Comparison of ENCODE assay signal across 16 cellular contexts in genomic region chr2:225570000-225570399, GRCh38.
DNase-seq lines count a peak whose midpoint lies in the region; ATAC-seq and TF ChIP-seq lines count a peak whose summit lies in the region.
"Had no signal": no experiment of that assay in that cellular context is flagged by ENCODE, and none has a peak within 500 bp of the region (broad histone marks: within the 10 kb centered on the region; RNA-seq: fewer than 3 reads in every experiment).

No MANE protein-coding gene starts in this region.

- peaks cover 12% of the 10 kb centered on the region for H3K27me3 Mint-ChIP-seq in T-helper 17 cell

- H3K36me3 Mint-ChIP-seq in T-helper 17 cell (ENCODE audit: low read depth) = no peaks in the 10 kb centered on the region
- H3K36me3 Mint-ChIP-seq: CD14-positive monocyte; CD4-positive, alpha-beta memory T cell had no signal

- DNase-seq in SK-MEL-5 (ENCODE audit: low read depth, low spot score) (peak; percentile 17), choroid plexus epithelial cell (ENCODE audit: low read depth) (peak; percentile 31), left lung (no peak), superior temporal gyrus (ENCODE audit: extremely low spot score) (peak; percentile 39), NCI-H1417 treated with DMSO at 0.1 percent for 48 hours (lab: John Stamatoyannopoulos, UW) (no peak), T-helper 17 cell (no peak), tibial artery (no peak)
- DNase-seq: 8988T; CD4-positive, alpha-beta memory T cell; DMS153; DND-41; EL; H9 had no signal

- H3K4me3 ChIP-seq in choroid plexus epithelial cell (ENCODE audit: low read depth, low read length) (no peak overlapping the region), left lung (no peak overlapping the region), tibial artery (no peak overlapping the region)
- H3K4me3 ChIP-seq: BLaER1 had no signal

- no peak overlapping the region for H3K4me3 Mint-ChIP-seq in T-helper 17 cell
- H3K4me3 Mint-ChIP-seq: CD14-positive monocyte; CD4-positive, alpha-beta memory T cell; H9 had no signal

- no peaks in the 10 kb centered on the region for H3K4me1 Mint-ChIP-seq in T-helper 17 cell
- H3K4me1 Mint-ChIP-seq: CD14-positive monocyte; CD4-positive, alpha-beta memory T cell had no signal

- TF ChIP-seq CTCF in choroid plexus epithelial cell (conservative IDR thresholded peaks at IDR 0.05; ENCODE audit: low read depth, low read length) (no peak), left lung (IDR thresholded peaks at IDR 0.05) (no peak), tibial artery (IDR thresholded peaks at IDR 0.05) (no peak)

- H3K27ac ChIP-seq in left lung (no peak overlapping the region), tibial artery (no peak overlapping the region)
- H3K27ac ChIP-seq: BLaER1, HL-60 had no signal

- peaks cover 0 to 8% of the 10 kb centered on the region in 2 donors for H3K9me3 ChIP-seq in left lung
- H3K9me3 ChIP-seq in T-helper 17 cell (ENCODE audit: control insufficient read depth, low read length, poor library complexity, severe bottlenecking) = no peaks in the 10 kb centered on the region
- no peaks in the 10 kb centered on the region for H3K9me3 ChIP-seq in tibial artery

- ATAC-seq in left lung (peak; percentile 60), T-helper 17 cell (no peak)

- intact Hi-C loops in left lung (cut with DNase I) = no loop called here
- intact Hi-C loops in tibial artery (cut with DNase I; ENCODE audit: low total_unique reads) = no loop called here

- H3K27me3 ChIP-seq in left lung (no peaks in the 10 kb centered on the region), tibial artery (no peaks in the 10 kb centered on the region)
- H3K27me3 ChIP-seq: BLaER1 had no signal

- in situ Hi-C loops in SK-MEL-5 (cut with HindIII; ENCODE audit: low pct_unique_long_range_greater_than_20kb, low sequenced_read_pairs) = no loop called here

- no peaks in the 10 kb centered on the region for H3K36me3 ChIP-seq in left lung
- no peaks in the 10 kb centered on the region for H3K36me3 ChIP-seq in tibial artery
- H3K36me3 ChIP-seq: BLaER1 had no signal

- H3K27ac Mint-ChIP-seq in T-helper 17 cell = no peak overlapping the region
- H3K27ac Mint-ChIP-seq: CD14-positive monocyte; CD4-positive, alpha-beta memory T cell; H9 had no signal

- H3K4me1 ChIP-seq in left lung (no peaks in the 10 kb centered on the region), tibial artery (no peaks in the 10 kb centered on the region)
- H3K4me1 ChIP-seq: BLaER1 had no signal

Comparison
In these comparisons a context has a peak if more than half of its experiments do, and no peak if none do; other contexts are left out.
1. DNase-seq: peak in SK-MEL-5 (single experiment), choroid plexus epithelial cell (single experiment) and superior temporal gyrus (single experiment); none in left lung (0 of 2), NCI-H1417 treated with DMSO at 0.1 percent for 48 hours (single experiment), T-helper 17 cell (0 of 3) and tibial artery (0 of 2).